Comparison of ENCODE assay signal across 11 cellular contexts in the genomic region with DNA sequence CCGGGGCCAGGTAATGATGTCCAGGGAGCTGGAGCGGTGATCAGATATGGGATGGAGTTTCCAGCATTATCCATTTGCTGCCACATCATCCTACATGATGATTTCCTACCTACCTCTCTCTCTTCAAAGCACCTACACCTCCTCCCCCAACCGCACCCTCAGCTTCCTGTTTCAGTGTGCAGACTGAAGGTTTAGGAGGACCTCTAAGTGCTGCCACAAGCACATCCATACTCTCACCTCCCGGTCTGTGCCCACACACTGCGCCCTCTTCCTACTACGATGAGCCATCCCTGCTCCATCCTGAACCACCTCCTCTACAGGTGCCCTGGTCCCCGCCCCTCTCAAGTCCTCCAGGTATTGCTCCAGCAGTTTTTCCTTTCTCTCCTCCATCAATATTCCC.
DNase-seq lines count a peak whose midpoint lies in the region; ATAC-seq, FAIRE-seq and TF ChIP-seq lines count a peak whose summit lies in the region.
"Had no signal": no experiment of that assay in that cellular context is flagged by ENCODE, and none has a peak within 500 bp of the region (broad histone marks: within the 10 kb centered on the region; RNA-seq: fewer than 3 reads in every experiment).

No MANE protein-coding gene starts in this region.

- no peaks in the 10 kb centered on the region for H3K36me3 ChIP-seq in thyroid gland
- H3K36me3 ChIP-seq: brain microvascular endothelial cell had no signal

- H3K4me1 ChIP-seq in thyroid gland = no peaks in the 10 kb centered on the region

- 78% methylated on average over 7 of the region's 7 CpGs for WGBS in thyroid gland, 2 donors

- in situ Hi-C loops in KBM-7 (cut with MboI; ENCODE audit: low pct_unique_long_range_greater_than_20kb, low sequenced_read_pairs) = no loop called here

- FAIRE-seq in GM19239 (lab: Jason Lieb, UNC) = peak; percentile 95

- no peaks in the 10 kb centered on the region for H3K9me3 Mint-ChIP-seq in CD4-positive, alpha-beta T cell
- H3K9me3 Mint-ChIP-seq in activated naive CD4-positive, alpha-beta T cell treated with anti-CD3 and anti-CD28 coated beads, Interleukin-2, amount 50 U/mL, for 72 hours = peaks cover 0 to 7% of the 10 kb centered on the region in 2 donors

- H3K4me3 ChIP-seq in Jurkat, Clone E6-1 (ENCODE audit: low read length) = no peak overlapping the region
- no peak overlapping the region for H3K4me3 ChIP-seq in thyroid gland (replicated peaks in 1 of 3)

- H3K27ac Mint-ChIP-seq in CD4-positive, alpha-beta T cell = no peak overlapping the region
- H3K27ac Mint-ChIP-seq in activated naive CD4-positive, alpha-beta T cell treated with anti-CD3 and anti-CD28 coated beads, Interleukin-2, amount 50 U/mL, for 72 hours = no peak overlapping the region

- no peaks in the 10 kb centered on the region for H3K27me3 Mint-ChIP-seq in CD4-positive, alpha-beta T cell

- CTCF ChIA-PET in CD4-positive, alpha-beta T cell (lab: Charles Lee) = interaction anchor here (1.5 kb wide), 1 partner anchor 259 kb away, joined by 4 read pairs; no protein-coding TSS in a partner anchor
- CTCF ChIA-PET in RWPE1 (lab: Yijun Ruan, JAX) = no interaction called here

- H3K4me1 Mint-ChIP-seq in CD4-positive, alpha-beta T cell (ENCODE audit: low read depth) = peaks cover 17% of the 10 kb centered on the region

- TF ChIP-seq CTCF in CD4-positive, alpha-beta T cell (IDR thresholded peaks at IDR 0.05) = no peak
- TF ChIP-seq CTCF in RWPE1 (conservative IDR thresholded peaks at IDR 0.05; ENCODE audit: low read depth) (no peak), thyroid gland (IDR thresholded peaks at IDR 0.05) (no peak)

- peak; percentile 94 for ATAC-seq in CD4-positive, alpha-beta T cell (ENCODE audit: poor library complexity)
- ATAC-seq in activated naive CD4-positive, alpha-beta T cell treated with anti-CD3 and anti-CD28 coated beads, Interleukin-2, amount 50 U/mL, for 72 hours = peak; percentile 52 to 67

- H3K9me3 ChIP-seq in CD4-positive, alpha-beta T cell (ENCODE audit: control insufficient read depth, low read length) = no peaks in the 10 kb centered on the region
- no peaks in the 10 kb centered on the region for H3K9me3 ChIP-seq in thyroid gland

- DNase-seq in CD4-positive, alpha-beta T cell = peak in 9 of 10 experiments; percentile 21 to 52 (median 33)
- DNase-seq in GM19239 (ENCODE audit: insufficient read length, low spot score) (no peak), RWPE1 (ENCODE audit: low spot score) (no peak), NCI-H146 treated with DMSO at 0.1 percent for 48 hours (lab: John Stamatoyannopoulos, UW; ENCODE audit: unreplicated experiment) (no peak), thyroid gland (no peak), KBM-7 (no peak)
- peak; percentile 47 for DNase-seq in Jurkat, Clone E6-1 (ENCODE audit: low read depth, low spot score)
- no peak for DNase-seq in activated naive CD4-positive, alpha-beta T cell treated with anti-CD3 and anti-CD28 coated beads, Interleukin-2, amount 50 U/mL, for 72 hours (ENCODE audit: low spot score in 2 of 2)
- DNase-seq: brain microvascular endothelial cell, NCI-H526 had no signal

- H3K36me3 Mint-ChIP-seq in CD4-positive, alpha-beta T cell (ENCODE audit: low read depth) = no peaks in the 10 kb centered on the region
- H3K36me3 Mint-ChIP-seq in activated naive CD4-positive, alpha-beta T cell treated with anti-CD3 and anti-CD28 coated beads, Interleukin-2, amount 50 U/mL, for 72 hours = no peaks in the 10 kb centered on the region

- TF ChIP-seq POLR2A in thyroid gland (IDR thresholded peaks at IDR 0.05) = no peak

- intact Hi-C loops in CD4-positive, alpha-beta T cell (cut with DNase I, micrococcal nuclease) = no loop called here
- intact Hi-C loops in thyroid gland (cut with DNase I) = no loop called here

- no peak overlapping the region for H3K4me3 Mint-ChIP-seq in CD4-positive, alpha-beta T cell

- H3K27me3 ChIP-seq in CD4-positive, alpha-beta T cell (ENCODE audit: control insufficient read depth, insufficient read depth, low read length) = no peaks in the 10 kb centered on the region
- no peaks in the 10 kb centered on the region for H3K27me3 ChIP-seq in thyroid gland
- H3K27me3 ChIP-seq: brain microvascular endothelial cell had no signal

- POLR2A ChIA-PET in CD4-positive, alpha-beta T cell (lab: Charles Lee) = interaction anchor here (1.4 kb wide), 1 partner anchor 166 kb away, joined by 6 read pairs; a partner anchor contains a TSS
- POLR2A ChIA-PET in RWPE1 (lab: Yijun Ruan, JAX; ENCODE audit: low non-redundant PET) = no interaction called here

- no peak overlapping the region for H3K27ac ChIP-seq in CD4-positive, alpha-beta T cell (ENCODE audit: low read depth, low read length)
- H3K27ac ChIP-seq in RWPE1 (no peak overlapping the region), thyroid gland (no peak overlapping the region)
- H3K27ac ChIP-seq: brain microvascular endothelial cell, C4-2B had no signal

Comparison
In these comparisons a context has a peak if more than half of its experiments do, and no peak if none do; other contexts are left out.
1. DNase-seq: peak in CD4-positive, alpha-beta T cell (9 of 10) and Jurkat, Clone E6-1 (single experiment); none in GM19239 (single experiment), activated naive CD4-positive, alpha-beta T cell treated with anti-CD3 and anti-CD28 coated beads, Interleukin-2, amount 50 U/mL, for 72 hours (0 of 2), RWPE1 (single experiment), NCI-H146 treated with DMSO at 0.1 percent for 48 hours (single experiment), thyroid gland (0 of 2) and KBM-7 (single experiment).